Comparison of ENCODE assay signal across 8 cellular contexts in the genomic region with DNA sequence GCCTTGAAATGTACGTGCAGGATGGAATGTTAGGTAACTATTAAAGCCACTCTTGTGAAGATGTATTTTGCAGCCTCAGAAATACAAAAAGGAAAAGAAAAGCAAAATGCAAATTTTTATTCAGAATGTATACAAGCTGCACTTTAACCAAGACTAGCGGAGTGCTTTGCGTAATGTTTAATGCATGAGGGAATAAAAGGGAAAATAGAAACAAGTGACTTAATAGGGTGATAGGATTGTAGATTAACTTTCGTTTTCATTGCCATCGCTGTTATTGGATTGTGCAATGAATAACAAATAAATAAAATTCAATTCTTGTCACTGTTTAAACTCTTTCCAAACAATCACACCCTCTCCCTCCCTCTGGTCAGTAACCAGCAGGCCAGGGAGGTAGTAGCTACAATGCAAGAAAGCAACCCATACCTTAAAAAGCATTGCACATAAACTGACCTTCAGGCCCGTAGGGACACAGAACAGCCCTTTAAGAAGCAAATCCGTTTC. TPM values are rescaled to one million over a fixed set of nuclear protein-coding genes. Genes with fewer than 3 reads are reported as not detected.
DNase-seq lines count a peak whose midpoint lies in the region; ATAC-seq and TF ChIP-seq lines count a peak whose summit lies in the region.

No MANE protein-coding gene starts in this region.

- TF ChIP-seq CTCF in cardiac muscle cell (IDR thresholded peaks at IDR 0.05; ENCODE audit: low read depth, low read length) (no peak), WTC11 (IDR thresholded peaks at IDR 0.05) (no peak)

- ATAC-seq in WTC11 (no peak), HG02610 (IDR thresholded peaks at IDR 0.05; ENCODE audit: unreplicated experiment) (no peak)
- no peak for ATAC-seq in stimulated activated memory B cell treated with anti-CD40 and anti-IgM and Interleukin-4, amounts not matched to agents 10 μg/mL and 1 μg/mL and 100 μg/mL, for 72 hours

- H3K9me3 ChIP-seq in cardiac muscle cell (ENCODE audit: low read depth) (no peaks in the 10 kb centered on the region), iPS-15b (ENCODE audit: control insufficient read depth, insufficient read depth, low read length) (no peaks in the 10 kb centered on the region)

- H3K27ac Mint-ChIP-seq in WTC11: peak overlapping the region; percentile 72; the same call in 1 of the 2 replicates
- peak overlapping the region; percentile 96 for H3K27ac Mint-ChIP-seq in stimulated activated memory B cell treated with anti-CD40 and anti-IgM and Interleukin-4, amounts not matched to agents 10 μg/mL and 1 μg/mL and 100 μg/mL, for 72 hours

- H3K4me1 ChIP-seq in cardiac muscle cell (ENCODE audit: low read depth) (peaks cover 4% of the 10 kb centered on the region), iPS-15b (ENCODE audit: control insufficient read depth, insufficient read depth, low read length) (peaks cover 2% of the 10 kb centered on the region)

- peak overlapping the region; percentile 65 for H3K4me3 ChIP-seq in cardiac muscle cell
- peak overlapping the region; percentile 61 for H3K4me3 ChIP-seq in iPS-15b (ENCODE audit: low read depth, low read length)

- DNase-seq in cardiac muscle cell (ENCODE audit: low read depth in 1 of 2, low spot score in 1 of 2) (no peak), cardiac septum (ENCODE audit: low spot score) (no peak), WTC11 (ENCODE audit: low spot score) (no peak), SKM-1 (lab: John Stamatoyannopoulos, UW; ENCODE audit: unreplicated experiment) (no peak)
- DNase-seq in stimulated activated CD4-positive, alpha-beta T cell treated with anti-CD3 and anti-CD28 coated beads, Interleukin-2, amount 100 ng/mL, for 24 hours: no peak

- no peak overlapping the region for H3K27ac ChIP-seq in cardiac muscle cell

- H3K27me3 ChIP-seq in cardiac muscle cell: no peaks in the 10 kb centered on the region
- no peaks in the 10 kb centered on the region for H3K27me3 ChIP-seq in iPS-15b (ENCODE audit: control insufficient read depth, insufficient read depth, low read length)

- no peaks in the 10 kb centered on the region; the same call in none of the 2 replicates for H3K27me3 Mint-ChIP-seq in WTC11 (ENCODE audit: low read depth)
- H3K27me3 Mint-ChIP-seq in stimulated activated memory B cell treated with anti-CD40 and anti-IgM and Interleukin-4, amounts not matched to agents 10 μg/mL and 1 μg/mL and 100 μg/mL, for 72 hours: no peaks in the 10 kb centered on the region

- peak overlapping the region; percentile 99 for H3K4me3 Mint-ChIP-seq in WTC11
- peak overlapping the region; percentile 98 for H3K4me3 Mint-ChIP-seq in stimulated activated memory B cell treated with anti-CD40 and anti-IgM and Interleukin-4, amounts not matched to agents 10 μg/mL and 1 μg/mL and 100 μg/mL, for 72 hours

- intact Hi-C loops in cardiac septum (cut with DNase I): no loop called here

- no peak overlapping the region for H3K9ac ChIP-seq in iPS-15b (ENCODE audit: low read depth, low read length)

- POLR2A ChIA-PET in WTC11 (lab: Charles Lee): no interaction called here

- no peaks in the 10 kb centered on the region for H3K9me3 Mint-ChIP-seq in WTC11
- no peaks in the 10 kb centered on the region for H3K9me3 Mint-ChIP-seq in stimulated activated memory B cell treated with anti-CD40 and anti-IgM and Interleukin-4, amounts not matched to agents 10 μg/mL and 1 μg/mL and 100 μg/mL, for 72 hours

- H3K36me3 Mint-ChIP-seq in WTC11: peaks cover 8% of the 10 kb centered on the region; the same call in 1 of the 2 replicates
- no peaks in the 10 kb centered on the region for H3K36me3 Mint-ChIP-seq in stimulated activated memory B cell treated with anti-CD40 and anti-IgM and Interleukin-4, amounts not matched to agents 10 μg/mL and 1 μg/mL and 100 μg/mL, for 72 hours

- H3K36me3 ChIP-seq in cardiac muscle cell (no peaks in the 10 kb centered on the region), iPS-15b (ENCODE audit: control insufficient read depth, insufficient read depth, low read length) (peaks cover 2% of the 10 kb centered on the region)

- peaks cover 33% of the 10 kb centered on the region for H3K4me1 Mint-ChIP-seq in WTC11
- peaks cover 47% of the 10 kb centered on the region for H3K4me1 Mint-ChIP-seq in stimulated activated memory B cell treated with anti-CD40 and anti-IgM and Interleukin-4, amounts not matched to agents 10 μg/mL and 1 μg/mL and 100 μg/mL, for 72 hours

- CTCF ChIA-PET in WTC11 (lab: Charles Lee): interaction anchor here (1.0 kb wide), 1 partner anchor 9 kb away, joined by 3 read pairs; no protein-coding TSS in a partner anchor

TF ChIP-seq in WTC11, 78 proteins besides CTCF, POLR2A, EP300 and RAD21:
- TF ChIP-seq ZNF121 (CRISPR knock-in tag; IDR thresholded peaks at IDR 0.05) (no peak), GTF2I (CRISPR knock-in tag; conservative IDR thresholded peaks at IDR 0.05) (no peak)

RNA-seq across cellular contexts. Expression of gene TFRC, which starts 0.6 kb away (rescaled TPM):
- total RNA-seq in cardiac muscle cell (19.6 and 76.1 TPM in 2 replicates), cardiac septum (131 TPM), WTC11 (2021) (92.8 to 143 TPM (median 93.4 TPM) in 3 replicates)
- polyA plus RNA-seq in cardiac muscle cell: 19.7 and 81.1 TPM in 2 replicates
